Comparison of ENCODE assay signal across 10 cellular contexts in the genomic region with DNA sequence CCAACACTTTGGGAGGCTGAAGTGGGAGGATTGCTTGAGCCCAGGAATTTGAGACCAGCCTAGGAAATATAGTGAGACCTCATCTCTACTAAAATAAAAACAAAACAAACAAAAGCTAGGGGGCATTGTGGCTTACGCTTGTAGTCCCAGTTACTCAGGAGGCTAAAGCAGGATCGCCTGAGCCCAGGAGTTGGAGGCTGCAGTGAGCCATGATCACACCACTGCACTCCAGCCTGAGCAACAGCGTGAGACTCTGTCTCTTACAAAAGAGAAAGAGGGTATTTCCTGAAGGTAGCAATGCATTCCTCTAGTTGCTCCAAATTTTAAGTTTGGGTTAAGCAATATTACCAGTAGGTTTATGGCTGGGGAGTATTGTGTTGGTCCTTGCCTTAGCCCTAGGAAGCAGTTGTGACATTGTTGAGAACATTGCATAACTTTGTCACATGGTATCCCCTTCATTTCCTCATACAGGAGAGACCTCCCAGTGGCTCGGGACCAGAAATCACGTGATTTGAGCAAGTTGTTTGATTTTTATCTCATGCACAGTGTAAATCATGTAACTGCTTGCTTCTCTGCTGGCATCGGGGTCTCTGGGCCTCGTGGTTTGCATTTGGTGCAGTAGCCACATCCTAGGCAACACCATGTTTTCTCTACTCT. TPM values are rescaled to one million over a fixed set of nuclear protein-coding genes. Genes with fewer than 3 reads are reported as not detected.
DNase-seq lines count a peak whose midpoint lies in the region; ATAC-seq and TF ChIP-seq lines count a peak whose summit lies in the region.
"Had no signal": no experiment of that assay in that cellular context is flagged by ENCODE, and none has a peak within 500 bp of the region (broad histone marks: within the 10 kb centered on the region; RNA-seq: fewer than 3 reads in every experiment).

No MANE protein-coding gene starts in this region.

- H3K27ac ChIP-seq in HL-60 (replicated peaks): peak overlapping the region; percentile 77
- H3K27ac ChIP-seq in subcutaneous abdominal adipose tissue (ENCODE audit: low read depth, low read length): peak overlapping the region; percentile 58
- H3K27ac ChIP-seq in MM.1S (ENCODE audit: low read length): no peak overlapping the region
- H3K27ac ChIP-seq in neuronal stem cell (replicated peaks; ENCODE audit: low read length): no peak overlapping the region

- H3F3A ChIP-seq in MM.1S (ENCODE audit: insufficient read depth, low read length): no peaks in the 10 kb centered on the region

- DNase-seq in HL-60 (ENCODE audit: low read depth in 1 of 2, low spot score in 1 of 2) (peak; percentile 96 to 98), T-cell (peak in 2 of 34 experiments; percentile 27 to 29), left kidney (ENCODE audit: low read depth, low spot score) (peak; percentile 50), MM.1S (no peak), neuronal stem cell (ENCODE audit: low spot score) (no peak)
- no peak for DNase-seq in activated CD4-positive, alpha-beta memory T cell treated with anti-CD3 and anti-CD28 coated beads, Interleukin-2, amount 10 ng/mL, durations not matched to agents 7 days and 5 days
- DNase-seq: NCI-H1694, T-helper 9 cell had no signal

- H3K4me2 ChIP-seq in MM.1S (ENCODE audit: low read depth, low read length): no peak overlapping the region
- H3K4me2 ChIP-seq in neuronal stem cell (ENCODE audit: insufficient read depth, low read length, poor library complexity, severe bottlenecking): no peak overlapping the region

- peak overlapping the region in 3 of 5 donors; percentile 10 to 57 (median 27) for H3K9ac ChIP-seq in subcutaneous abdominal adipose tissue (ENCODE audit: low read length in 5 of 5)
- H3K9ac ChIP-seq in MM.1S (ENCODE audit: low read length): no peak overlapping the region
- H3K9ac ChIP-seq in neuronal stem cell (ENCODE audit: low read depth, low read length, poor library complexity): no peak overlapping the region

- H3K36me3 Mint-ChIP-seq in T-cell: no peaks in the 10 kb centered on the region
- H3K36me3 Mint-ChIP-seq in activated CD4-positive, alpha-beta memory T cell treated with anti-CD3 and anti-CD28 coated beads, Interleukin-2, amount 10 ng/mL, durations not matched to agents 7 days and 5 days (ENCODE audit: low read depth): no peaks in the 10 kb centered on the region

- peaks cover 34 to 38% (median 36%) of the 10 kb centered on the region in 3 donors for H3K4me1 Mint-ChIP-seq in T-cell
- H3K4me1 Mint-ChIP-seq in activated CD4-positive, alpha-beta memory T cell treated with anti-CD3 and anti-CD28 coated beads, Interleukin-2, amount 10 ng/mL, durations not matched to agents 7 days and 5 days: peaks cover 10% of the 10 kb centered on the region

- H2AK5ac ChIP-seq in neuronal stem cell (ENCODE audit: low read depth, low read length): no peak overlapping the region

- ATAC-seq in T-cell (replicated peaks in 1 of 4): peak; percentile 25 to 67 (median 40)
- ATAC-seq in GM18517 (IDR thresholded peaks at IDR 0.05; ENCODE audit: unreplicated experiment): no peak

- H3K9me3 Mint-ChIP-seq in T-cell: no peaks in the 10 kb centered on the region
- H3K9me3 Mint-ChIP-seq in activated CD4-positive, alpha-beta memory T cell treated with anti-CD3 and anti-CD28 coated beads, Interleukin-2, amount 10 ng/mL, durations not matched to agents 7 days and 5 days: no peaks in the 10 kb centered on the region

- no peak overlapping the region for H2BK5ac ChIP-seq in neuronal stem cell (ENCODE audit: low read length)

- POLR2A ChIA-PET in T-cell (lab: Charles Lee): no interaction called here
- POLR2A ChIA-PET in activated CD4-positive, alpha-beta memory T cell treated with anti-CD3 and anti-CD28 coated beads, Interleukin-2, amount 10 ng/mL, durations not matched to agents 7 days and 5 days (lab: Charles Lee): no interaction called here

- H3K27me3 Mint-ChIP-seq in T-cell: no peaks in the 10 kb centered on the region
- peaks cover 9% of the 10 kb centered on the region for H3K27me3 Mint-ChIP-seq in activated CD4-positive, alpha-beta memory T cell treated with anti-CD3 and anti-CD28 coated beads, Interleukin-2, amount 10 ng/mL, durations not matched to agents 7 days and 5 days

- H2BK12ac ChIP-seq in neuronal stem cell (ENCODE audit: low read length): no peak overlapping the region

- H3K4me3 Mint-ChIP-seq in T-cell: no peak overlapping the region
- H3K4me3 Mint-ChIP-seq in activated CD4-positive, alpha-beta memory T cell treated with anti-CD3 and anti-CD28 coated beads, Interleukin-2, amount 10 ng/mL, durations not matched to agents 7 days and 5 days: no peak overlapping the region

- H3K79me1 ChIP-seq in neuronal stem cell (ENCODE audit: low read depth, low read length): no peaks in the 10 kb centered on the region

- H3K4me3 ChIP-seq in HL-60 (replicated peaks; ENCODE audit: insufficient read depth, low read length) (no peak overlapping the region), subcutaneous abdominal adipose tissue (ENCODE audit: low read depth in 1 of 5, low read length in 5 of 5) (peak overlapping the region in 1 of 5 donors; percentile 22), MM.1S (ENCODE audit: low read length) (no peak overlapping the region), neuronal stem cell (ENCODE audit: low read length in 2 of 2) (no peak overlapping the region)

- H3K4ac ChIP-seq in neuronal stem cell (ENCODE audit: low read length): no peak overlapping the region

- no peak overlapping the region for H2BK120ac ChIP-seq in neuronal stem cell (ENCODE audit: low read depth, low read length)

- no peak overlapping the region for H3K14ac ChIP-seq in neuronal stem cell (ENCODE audit: low read length)

- H2BK15ac ChIP-seq in neuronal stem cell (ENCODE audit: low read length): no peak overlapping the region

- no peak overlapping the region for H3K23ac ChIP-seq in neuronal stem cell (ENCODE audit: low read depth, low read length, poor library complexity)

- H3K79me2 ChIP-seq in MM.1S (ENCODE audit: low read length): no peaks in the 10 kb centered on the region

- H3K9me2 ChIP-seq in MM.1S (replicated peaks; ENCODE audit: insufficient read depth, low read length): no peaks in the 10 kb centered on the region

- TF ChIP-seq CTCF in HL-60 (IDR thresholded peaks at IDR 0.05; ENCODE audit: insufficient read depth, low read length) (no peak), MM.1S (IDR thresholded peaks at IDR 0.05; ENCODE audit: low read length) (no peak)

- no peaks in the 10 kb centered on the region for H3K36me3 ChIP-seq in subcutaneous abdominal adipose tissue (ENCODE audit: control insufficient read depth in 5 of 5, insufficient read depth in 5 of 5, low read length in 5 of 5)
- no peaks in the 10 kb centered on the region for H3K36me3 ChIP-seq in MM.1S (replicated peaks; ENCODE audit: insufficient read depth, low read length)
- no peaks in the 10 kb centered on the region for H3K36me3 ChIP-seq in neuronal stem cell (replicated peaks in 1 of 2; ENCODE audit: control insufficient read depth in 2 of 2, insufficient read depth in 2 of 2, low read length in 2 of 2)

- H4K91ac ChIP-seq in neuronal stem cell (ENCODE audit: low read depth, low read length, poor library complexity): no peak overlapping the region

- H3K18ac ChIP-seq in neuronal stem cell (ENCODE audit: low read length): no peak overlapping the region

- no peaks in the 10 kb centered on the region for H4K20me1 ChIP-seq in MM.1S (ENCODE audit: insufficient read depth, low read length)

- H4K8ac ChIP-seq in neuronal stem cell (ENCODE audit: low read depth, low read length): no peak overlapping the region

- CTCF ChIA-PET in T-cell (lab: Charles Lee): no interaction called here
- CTCF ChIA-PET in activated CD4-positive, alpha-beta memory T cell treated with anti-CD3 and anti-CD28 coated beads, Interleukin-2, amount 10 ng/mL, durations not matched to agents 7 days and 5 days (lab: Charles Lee): interaction anchor here (0.5 kb wide), 1 partner anchor 304 kb away, joined by 3 read pairs; no protein-coding TSS in a partner anchor

- peak overlapping the region; percentile 36 to 84 for H3K27ac Mint-ChIP-seq in T-cell
- no peak overlapping the region for H3K27ac Mint-ChIP-seq in activated CD4-positive, alpha-beta memory T cell treated with anti-CD3 and anti-CD28 coated beads, Interleukin-2, amount 10 ng/mL, durations not matched to agents 7 days and 5 days

- no peaks in the 10 kb centered on the region for H3K27me3 ChIP-seq in HL-60 (ENCODE audit: insufficient read depth, poor library complexity, severe bottlenecking)
- H3K27me3 ChIP-seq in subcutaneous abdominal adipose tissue (ENCODE audit: control insufficient read depth in 5 of 5, insufficient read depth in 4 of 5, low read length in 5 of 5): peaks cover 0 to 9% (median 3%) of the 10 kb centered on the region in 5 donors
- H3K27me3 ChIP-seq in MM.1S (replicated peaks; ENCODE audit: insufficient read depth, low read length): peaks cover 70% of the 10 kb centered on the region
- peaks cover 0 to 14% (median 10%) of the 10 kb centered on the region in 3 experiments for H3K27me3 ChIP-seq in neuronal stem cell (ENCODE audit: control insufficient read depth in 3 of 3, insufficient read depth in 3 of 3, low read depth in 1 of 3, low read length in 3 of 3)

- H3K4me1 ChIP-seq in subcutaneous abdominal adipose tissue (ENCODE audit: control insufficient read depth in 5 of 5, insufficient read depth in 5 of 5, low read length in 5 of 5) (peaks cover 10 to 28% (median 14%) of the 10 kb centered on the region in 5 donors), MM.1S (ENCODE audit: low read length) (no peaks in the 10 kb centered on the region), neuronal stem cell (ENCODE audit: control insufficient read depth in 2 of 2, insufficient read depth in 1 of 2, low read depth in 1 of 2, low read length in 2 of 2) (peaks cover 5 to 7% of the 10 kb centered on the region in 2 donors)

- no peak overlapping the region for H2AFZ ChIP-seq in MM.1S (ENCODE audit: low read length)
- no peak overlapping the region for H2AFZ ChIP-seq in neuronal stem cell (ENCODE audit: low read length)

- no CpG with 5 or more reads among the region's 7 CpGs for WGBS in neuronal stem cell (ENCODE audit: extremely low coverage in 2 of 2, insufficient read length in 2 of 2, insufficient replicate concordance in 1 of 2), 2 donors

- H3K9me3 ChIP-seq in subcutaneous abdominal adipose tissue (ENCODE audit: control insufficient read depth in 5 of 5, low read length in 5 of 5) (no peaks in the 10 kb centered on the region), MM.1S (replicated peaks; ENCODE audit: insufficient read depth, low read length) (no peaks in the 10 kb centered on the region), neuronal stem cell (replicated peaks in 1 of 2; ENCODE audit: control insufficient read depth in 2 of 2, insufficient read depth in 1 of 2, low read depth in 1 of 2, low read length in 2 of 2) (no peaks in the 10 kb centered on the region)

RNA-seq across cellular contexts. Expression of a gene that starts 23.3 kb away (rescaled TPM):
- 10 to 100 TPM in 2 of 5 donors, 1 to 10 TPM in 3; 6.3 to 28.5 (median 9.1) TPM for total RNA-seq in T-cell
- total RNA-seq in activated CD4-positive, alpha-beta memory T cell treated with anti-CD3 and anti-CD28 coated beads, Interleukin-2, amount 10 ng/mL, durations not matched to agents 7 days and 5 days: 1 to 10 TPM; 1.5 to 2.7 TPM
- 32.4 TPM for polyA plus RNA-seq in neuronal stem cell (2013, experiment 1 of 2)
- polyA plus RNA-seq in neuronal stem cell (2013, experiment 2 of 2): 33.6 TPM

RNA-seq across cellular contexts. Expression of a gene that starts 39.5 kb away (rescaled TPM):
- 10 to 100 TPM; 34.2 to 66.1 (median 64.1) TPM for total RNA-seq in T-cell
- 10 to 100 TPM; 56.0 to 56.4 TPM for total RNA-seq in activated CD4-positive, alpha-beta memory T cell treated with anti-CD3 and anti-CD28 coated beads, Interleukin-2, amount 10 ng/mL, durations not matched to agents 7 days and 5 days
- 8.2 TPM for polyA plus RNA-seq in neuronal stem cell (2013, experiment 1 of 2)
- 8.7 TPM for polyA plus RNA-seq in neuronal stem cell (2013, experiment 2 of 2)

RNA-seq across cellular contexts. Expression of a gene that starts 44.8 kb away (rescaled TPM):
- total RNA-seq in T-cell: 10 to 100 TPM; 22.9 to 39.7 (median 38.8) TPM
- 10 to 100 TPM; 23.1 to 27.6 TPM for total RNA-seq in activated CD4-positive, alpha-beta memory T cell treated with anti-CD3 and anti-CD28 coated beads, Interleukin-2, amount 10 ng/mL, durations not matched to agents 7 days and 5 days
- polyA plus RNA-seq in neuronal stem cell (2013, experiment 1 of 2): 19.4 TPM
- polyA plus RNA-seq in neuronal stem cell (2013, experiment 2 of 2): 19.4 TPM

Comparison
In these comparisons a context has a peak if more than half of its experiments do, and no peak if none do; other contexts are left out.
1. DNase-seq: peak in HL-60 (2 of 2) and left kidney (single experiment); none in MM.1S (single experiment), activated CD4-positive, alpha-beta memory T cell treated with anti-CD3 and anti-CD28 coated beads, Interleukin-2, amount 10 ng/mL, durations not matched to agents 7 days and 5 days (single experiment) and neuronal stem cell (single experiment).
2. H3K27ac ChIP-seq: peak in HL-60 (single experiment) and subcutaneous abdominal adipose tissue (single experiment); none in MM.1S (single experiment) and neuronal stem cell (single experiment).
3. H3K9ac ChIP-seq: peak in subcutaneous abdominal adipose tissue (3 of 5); none in MM.1S (single experiment) and neuronal stem cell (single experiment).